ENCODE assay signal across 8 cellular contexts in the genomic region with DNA sequence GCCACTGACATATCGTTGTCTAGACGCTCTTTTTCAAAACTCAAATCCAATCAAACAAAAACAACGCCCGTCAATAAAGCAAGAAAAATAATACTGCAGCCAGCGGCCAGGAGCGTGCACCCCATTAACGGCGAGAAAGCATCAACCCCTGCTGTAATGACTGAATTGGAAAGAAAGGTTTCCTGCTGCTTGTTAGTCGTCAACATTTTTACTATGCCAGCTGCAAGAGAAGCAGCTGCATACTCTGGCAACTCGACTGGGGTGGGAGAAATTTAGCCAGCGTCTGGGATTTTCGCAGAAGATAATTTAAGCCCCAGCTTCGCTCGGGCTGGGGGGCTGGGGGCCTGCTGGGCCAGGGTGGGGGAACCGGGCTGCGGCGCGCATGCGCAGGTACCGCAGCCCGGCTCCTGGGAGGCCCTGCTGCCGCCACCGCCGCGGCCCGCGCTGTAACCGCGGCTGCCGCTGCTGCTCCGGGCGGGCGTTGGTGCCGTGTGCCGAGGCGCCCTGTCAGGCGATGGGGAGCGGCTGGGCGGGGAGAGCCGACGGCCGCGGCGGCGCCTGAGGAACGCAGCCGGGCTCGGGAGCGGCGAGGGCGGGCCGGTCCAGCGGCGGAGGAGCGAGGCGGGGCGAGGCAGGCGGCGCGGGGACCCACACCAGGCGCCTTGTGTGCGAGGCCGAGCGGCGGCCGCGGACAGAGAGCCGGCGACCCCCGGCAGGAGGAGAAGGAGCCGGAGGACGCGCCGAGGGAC. TPM values are rescaled to one million over a fixed set of nuclear protein-coding genes. Genes with fewer than 3 reads are reported as not detected.
DNase-seq lines count a peak whose midpoint lies in the region; ATAC-seq, FAIRE-seq and TF ChIP-seq lines count a peak whose summit lies in the region.

No MANE protein-coding gene starts in this region.

- H3K27me3 ChIP-seq in esophagus muscularis mucosa = no peaks in the 10 kb centered on the region

- CTCF ChIA-PET in OCI-LY7 (lab: Charles Lee; ENCODE audit: unreplicated experiment) = interaction anchor here (0.6 kb wide), 1 partner anchor 105 kb away, joined by 3 read pairs; no protein-coding TSS in a partner anchor

- peaks cover 21% of the 10 kb centered on the region for H3K4me1 ChIP-seq in OCI-LY7 (ENCODE audit: insufficient read depth, low read length, poor library complexity, severe bottlenecking)
- peaks cover 0 to 37% (median 28%) of the 10 kb centered on the region in 4 donors for H3K4me1 ChIP-seq in esophagus muscularis mucosa

- DNase-seq in D721Med (ENCODE audit: insufficient read length, low spot score) = peak; percentile 40
- peak in 72 of 76 experiments; percentile 28 to 93 (median 74) for DNase-seq in HUDEP-2 (lab: John Stamatoyannopoulos, UW; ENCODE audit: unreplicated experiment in 76 of 76)
- peak; percentile 82 for DNase-seq in OCI-LY7 (ENCODE audit: low spot score)
- peak; percentile 85 for DNase-seq in activated T-cell treated with anti-CD3 and anti-CD28 coated beads, Interleukin-2, amount 50 U/mL, for 24 hours
- no peak for DNase-seq in esophagus muscularis mucosa (ENCODE audit: extremely low spot score)
- peak; percentile 88 for DNase-seq in myocyte (ENCODE audit: low read depth)
- DNase-seq in stimulated activated CD8-positive, alpha-beta memory T cell treated with anti-CD3 and anti-CD28 coated beads, Interleukin-7, amount 100 ng/mL, for 4 hours (ENCODE audit: low read depth in 2 of 2) = peak; percentile 24 to 71

- no peaks in the 10 kb centered on the region for H3K9me2 ChIP-seq in OCI-LY7 (ENCODE audit: insufficient read depth, low read length)

- TF ChIP-seq POLR2A in esophagus muscularis mucosa (IDR thresholded peaks at IDR 0.05; ENCODE audit: low read depth) = no peak

- no peaks in the 10 kb centered on the region for H3K9me3 ChIP-seq in OCI-LY7 (ENCODE audit: low read length)
- no peaks in the 10 kb centered on the region for H3K9me3 ChIP-seq in esophagus muscularis mucosa

- H3K4me1 Mint-ChIP-seq in activated T-cell treated with anti-CD3 and anti-CD28 coated beads, Interleukin-2, amount 50 U/mL, for 24 hours (ENCODE audit: low read depth) = peaks cover 38% of the 10 kb centered on the region

- intact Hi-C loops in OCI-LY7 (cut with micrococcal nuclease; ENCODE audit: unreplicated experiment) = loop anchor here (5.0 to 10.0 kb wide), 3 partner anchors 1239 to 1389 kb away; a partner anchor contains a TSS
- intact Hi-C loops in esophagus muscularis mucosa (cut with DNase I) = loop anchor here (10.0 kb wide), 1 partner anchor 659 kb away; a partner anchor contains a TSS

- H3K9me3 Mint-ChIP-seq in activated T-cell treated with anti-CD3 and anti-CD28 coated beads, Interleukin-2, amount 50 U/mL, for 24 hours = peaks cover 2% of the 10 kb centered on the region

- H3K79me2 ChIP-seq in OCI-LY7 (ENCODE audit: insufficient read depth, low read depth, low read length) = peaks cover 27% of the 10 kb centered on the region; the same call in 1 of the 2 replicates

- POLR2A ChIA-PET in OCI-LY7 (lab: Charles Lee) = interaction anchor here (0.6 to 2.9 kb wide), 4 partner anchors 12 to 1665 kb away, joined by 3 to 10 read pairs (median 4); no protein-coding TSS in a partner anchor

- peak overlapping the region; percentile 87 for H3K4me3 Mint-ChIP-seq in activated T-cell treated with anti-CD3 and anti-CD28 coated beads, Interleukin-2, amount 50 U/mL, for 24 hours

- peak overlapping the region; percentile 80 for H3K27ac ChIP-seq in OCI-LY7 (ENCODE audit: low read depth, low read length, poor library complexity, severe bottlenecking)
- peak overlapping the region; percentile 94 to 98 (median 95) for H3K27ac ChIP-seq in esophagus muscularis mucosa (replicated peaks in 1 of 4)

- no peaks in the 10 kb centered on the region for H3K27me3 Mint-ChIP-seq in activated T-cell treated with anti-CD3 and anti-CD28 coated beads, Interleukin-2, amount 50 U/mL, for 24 hours

- no peak for FAIRE-seq in D721Med (lab: Jason Lieb, UNC)

- BruUV-seq in OCI-LY7 (replicated peaks; lab: Mats Ljungman, UMichigan) = no TSS peak

- peak overlapping the region; percentile 98 for H2AFZ ChIP-seq in OCI-LY7 (ENCODE audit: low read length)

- no peaks in the 10 kb centered on the region for H3K36me3 ChIP-seq in OCI-LY7 (ENCODE audit: insufficient read depth, low read length)
- no peaks in the 10 kb centered on the region for H3K36me3 ChIP-seq in esophagus muscularis mucosa

- H3K36me3 Mint-ChIP-seq in activated T-cell treated with anti-CD3 and anti-CD28 coated beads, Interleukin-2, amount 50 U/mL, for 24 hours (ENCODE audit: low read depth) = peaks cover 27% of the 10 kb centered on the region

- peak overlapping the region; percentile 88 for H3K4me2 ChIP-seq in OCI-LY7 (ENCODE audit: low read length)

- peak; percentile 52 for ATAC-seq in GM21390 (IDR thresholded peaks at IDR 0.05; ENCODE audit: unreplicated experiment)

- peaks cover 14% of the 10 kb centered on the region; the same call in 1 of the 2 replicates for H4K20me1 ChIP-seq in OCI-LY7 (ENCODE audit: insufficient read depth, low read length)

- TF ChIP-seq CTCF in D721Med (IDR thresholded peaks at IDR 0.05; ENCODE audit: insufficient read depth, missing control alignments) (no peak), OCI-LY7 (conservative IDR thresholded peaks at IDR 0.05; ENCODE audit: low read length) (no peak), esophagus muscularis mucosa (IDR thresholded peaks at IDR 0.05) (no peak)

- WGBS in esophagus muscularis mucosa = under 1% methylated on average over 28 of the region's 74 CpGs

- peak overlapping the region; percentile 100 for H3K4me3 ChIP-seq in OCI-LY7 (ENCODE audit: low read depth, low read length, poor library complexity, severe bottlenecking)
- peak overlapping the region; percentile 83 to 97 (median 88) for H3K4me3 ChIP-seq in esophagus muscularis mucosa

- H3K27ac Mint-ChIP-seq in activated T-cell treated with anti-CD3 and anti-CD28 coated beads, Interleukin-2, amount 50 U/mL, for 24 hours = peak overlapping the region; percentile 96

- TF ChIP-seq EP300 in esophagus muscularis mucosa (IDR thresholded peaks at IDR 0.05) = no peak

RNA-seq across cellular contexts. Expression of a gene that starts 0.7 kb away (rescaled TPM):
- 7.2 and 12.3 TPM in 2 replicates for total RNA-seq in OCI-LY7 (2014; rRNA removed; shearing (Covaris generic))
- total RNA-seq in OCI-LY7 (2022) (14.1 and 15.4 TPM in 2 replicates), esophagus muscularis mucosa (10 to 100 TPM; 18.1 to 22.1 (median 20.0) TPM), myocyte (35.2 and 36.5 TPM in 2 replicates)
- polyA plus RNA-seq in myocyte (2012) = 11.9 TPM
